9 cellular contexts compared by ENCODE assay signal in genomic region chr6:121849477-121849876, GRCh38.
A peak's percentile ranks its signal among the peaks of the same experiment; 100 is the strongest.
DNase-seq lines count a peak whose midpoint lies in the region; ATAC-seq and TF ChIP-seq lines count a peak whose summit lies in the region.
"Had no signal": no experiment of that assay in that cellular context is flagged by ENCODE, and none has a peak within 500 bp of the region (broad histone marks: within the 10 kb centered on the region; RNA-seq: fewer than 3 reads in every experiment).

No MANE protein-coding gene starts in this region.

- H3K4me1 ChIP-seq in Panc1 (ENCODE audit: control insufficient read depth, insufficient read depth, low read length) = no peaks in the 10 kb centered on the region

- H3K4me3 ChIP-seq in Panc1 (ENCODE audit: low read depth in 2 of 2, low read length in 2 of 2) = no peak overlapping the region

- ATAC-seq in GM21423 (IDR thresholded peaks at IDR 0.05; ENCODE audit: unreplicated experiment) (peak; percentile 94), HG03565 (IDR thresholded peaks at IDR 0.05; ENCODE audit: unreplicated experiment) (peak; percentile 87), Panc1 (no peak)
- ATAC-seq: CD8-positive, alpha-beta T cell had no signal

- no peaks in the 10 kb centered on the region for H3K27me3 ChIP-seq in Panc1 (ENCODE audit: control insufficient read depth, insufficient read depth, low read length)

- POLR2A ChIA-PET in Panc1 (lab: Charles Lee) = no interaction called here

- intact Hi-C loops in Panc1 (cut with micrococcal nuclease; ENCODE audit: unreplicated experiment) = loop anchor here (10.0 kb wide), 1 partner anchor 415 kb away; the partner anchor contains the start of gene GJA1

- no TSS peak for BruUV-seq in Panc1 (replicated peaks; lab: Mats Ljungman, UMichigan)

- TF ChIP-seq CTCF in Panc1 (IDR thresholded peaks at IDR 0.05) = peak; percentile 67

- no peaks in the 10 kb centered on the region for H3K36me3 ChIP-seq in Panc1 (ENCODE audit: control insufficient read depth, insufficient read depth, low read length)

- no peak overlapping the region for H3K27ac ChIP-seq in Panc1 (ENCODE audit: low read length)

- CTCF ChIA-PET in Panc1 (lab: Charles Lee) = no interaction called here

- no peaks in the 10 kb centered on the region for H3K9me3 ChIP-seq in Panc1 (ENCODE audit: control insufficient read depth, insufficient read depth, low read depth, low read length)

- in situ Hi-C loops in Panc1 (cut with HindIII; ENCODE audit: low pct_unique_long_range_greater_than_20kb, low sequenced_read_pairs) = no loop called here

- DNase-seq in NCI-H446 (lab: John Stamatoyannopoulos, UW) (peak; percentile 14 to 56), NCI-H446 treated with DMSO at 0.1 percent for 48 hours (lab: John Stamatoyannopoulos, UW) (no peak), Panc1 (ENCODE audit: low read depth, low spot score) (peak; percentile 60), dedifferentiated amniotic fluid mesenchymal stem cell (ENCODE audit: extremely low spot score) (peak; percentile 54), lung microvascular endothelial cell (ENCODE audit: low read depth in 2 of 2) (peak; percentile 82 to 91)
- DNase-seq in central memory CD4-positive, alpha-beta T cell = no peak

Comparison
In these comparisons a context has a peak if more than half of its experiments do, and no peak if none do; other contexts are left out.
1. DNase-seq: peak in NCI-H446 (2 of 2), Panc1 (single experiment), dedifferentiated amniotic fluid mesenchymal stem cell (single experiment) and lung microvascular endothelial cell (2 of 2); none in NCI-H446 treated with DMSO at 0.1 percent for 48 hours (single experiment) and central memory CD4-positive, alpha-beta T cell (single experiment).